Comparison of ENCODE assay signal across 8 cellular contexts in the genomic region with DNA sequence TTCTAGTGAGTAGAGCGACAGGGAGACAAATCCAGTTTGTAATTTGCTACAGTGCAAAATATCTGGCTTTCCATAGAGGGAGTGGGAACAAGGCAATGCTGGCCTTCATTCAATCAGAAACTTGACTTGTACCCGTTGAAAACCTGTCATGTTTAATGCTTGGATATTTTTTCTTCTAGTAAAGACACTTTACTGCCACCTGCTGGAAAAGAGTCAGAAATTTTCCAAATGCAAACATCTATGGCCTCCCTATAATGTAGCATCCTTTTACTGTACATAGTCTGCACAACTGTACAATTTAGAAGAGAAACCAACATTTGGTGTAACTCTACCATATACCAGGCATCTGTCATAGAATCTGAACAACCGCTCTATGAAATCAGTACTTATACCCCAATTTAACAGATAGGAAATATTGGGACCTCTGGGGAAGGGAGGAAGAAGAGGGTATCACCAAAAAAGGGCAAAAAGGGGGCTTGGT. TPM values are rescaled to one million over a fixed set of nuclear protein-coding genes. Genes with fewer than 3 reads are reported as not detected.
DNase-seq lines count a peak whose midpoint lies in the region; ATAC-seq, FAIRE-seq and TF ChIP-seq lines count a peak whose summit lies in the region.

No MANE protein-coding gene starts in this region.

- peaks cover 8% of the 10 kb centered on the region for H3K4me1 Mint-ChIP-seq in Calu3 (ENCODE audit: low read depth, unreplicated experiment)
- H3K4me1 Mint-ChIP-seq in activated T-helper 1 cell treated with anti-CD3 and anti-CD28 coated beads, Interleukin-12 subunit alpha, Interleukin-12 subunit beta, Interleukin-2, Interleukin-4 antibody, amounts not matched to agents 30 ng/mL and 10 ng/mL and 1 ng/mL, durations not matched to agents 14 hours and 24 hours and 36 hours (ENCODE audit: low read depth) = peaks cover 33% of the 10 kb centered on the region
- H3K4me1 Mint-ChIP-seq in T-helper 2 cell treated with Interferon-gamma antibody and Interleukin-4, amounts not matched to agents 5 μg/mL and 100 μg/mL, for 36 hours (ENCODE audit: low read depth) = peaks cover 2% of the 10 kb centered on the region

- no peaks in the 10 kb centered on the region for H3K9me3 Mint-ChIP-seq in Calu3 (ENCODE audit: low read depth, unreplicated experiment)
- H3K9me3 Mint-ChIP-seq in activated T-helper 1 cell treated with anti-CD3 and anti-CD28 coated beads, Interleukin-12 subunit alpha, Interleukin-12 subunit beta, Interleukin-2, Interleukin-4 antibody, amounts not matched to agents 30 ng/mL and 10 ng/mL and 1 ng/mL, durations not matched to agents 14 hours and 24 hours and 36 hours = no peaks in the 10 kb centered on the region
- no peaks in the 10 kb centered on the region for H3K9me3 Mint-ChIP-seq in T-helper 2 cell treated with Interferon-gamma antibody and Interleukin-4, amounts not matched to agents 5 μg/mL and 100 μg/mL, for 36 hours

- H3K36me3 Mint-ChIP-seq in Calu3 (ENCODE audit: insufficient read depth, unreplicated experiment) = peaks cover 51% of the 10 kb centered on the region
- peaks cover 47% of the 10 kb centered on the region for H3K36me3 Mint-ChIP-seq in activated T-helper 1 cell treated with anti-CD3 and anti-CD28 coated beads, Interleukin-12 subunit alpha, Interleukin-12 subunit beta, Interleukin-2, Interleukin-4 antibody, amounts not matched to agents 30 ng/mL and 10 ng/mL and 1 ng/mL, durations not matched to agents 14 hours and 24 hours and 36 hours (ENCODE audit: low read depth)
- peaks cover 50% of the 10 kb centered on the region for H3K36me3 Mint-ChIP-seq in T-helper 2 cell treated with Interferon-gamma antibody and Interleukin-4, amounts not matched to agents 5 μg/mL and 100 μg/mL, for 36 hours (ENCODE audit: low read depth)

- FAIRE-seq in H54 (lab: Jason Lieb, UNC) = peak; percentile 64

- H3K27me3 Mint-ChIP-seq in Calu3 (ENCODE audit: unreplicated experiment) = no peaks in the 10 kb centered on the region
- H3K27me3 Mint-ChIP-seq in activated T-helper 1 cell treated with anti-CD3 and anti-CD28 coated beads, Interleukin-12 subunit alpha, Interleukin-12 subunit beta, Interleukin-2, Interleukin-4 antibody, amounts not matched to agents 30 ng/mL and 10 ng/mL and 1 ng/mL, durations not matched to agents 14 hours and 24 hours and 36 hours (ENCODE audit: insufficient read depth) = no peaks in the 10 kb centered on the region
- H3K27me3 Mint-ChIP-seq in T-helper 2 cell treated with Interferon-gamma antibody and Interleukin-4, amounts not matched to agents 5 μg/mL and 100 μg/mL, for 36 hours (ENCODE audit: low read depth) = no peaks in the 10 kb centered on the region

- H3K4me3 Mint-ChIP-seq in Calu3 (ENCODE audit: low read depth, unreplicated experiment) = no peak overlapping the region
- no peak overlapping the region for H3K4me3 Mint-ChIP-seq in activated T-helper 1 cell treated with anti-CD3 and anti-CD28 coated beads, Interleukin-12 subunit alpha, Interleukin-12 subunit beta, Interleukin-2, Interleukin-4 antibody, amounts not matched to agents 30 ng/mL and 10 ng/mL and 1 ng/mL, durations not matched to agents 14 hours and 24 hours and 36 hours
- no peak overlapping the region for H3K4me3 Mint-ChIP-seq in T-helper 2 cell treated with Interferon-gamma antibody and Interleukin-4, amounts not matched to agents 5 μg/mL and 100 μg/mL, for 36 hours

- intact Hi-C loops in Calu3 (cut with micrococcal nuclease; ENCODE audit: unreplicated experiment) = loop anchor here (1.0 kb wide), 1 partner anchor 125 kb away; no protein-coding TSS in a partner anchor
- intact Hi-C loops in activated T-helper 1 cell treated with anti-CD3 and anti-CD28 coated beads, Interleukin-12 subunit alpha, Interleukin-12 subunit beta, Interleukin-2, Interleukin-4 antibody, amounts not matched to agents 30 ng/mL and 10 ng/mL and 1 ng/mL, durations not matched to agents 14 hours and 24 hours and 36 hours (cut with micrococcal nuclease) = loop anchor here (1.0 kb wide), 5 partner anchors 17 to 125 kb away; partner anchors contain the start of genes CSNK2A1 and TBC1D20

- peak overlapping the region; percentile 35 for H3K27ac Mint-ChIP-seq in Calu3 (ENCODE audit: unreplicated experiment)
- H3K27ac Mint-ChIP-seq in activated T-helper 1 cell treated with anti-CD3 and anti-CD28 coated beads, Interleukin-12 subunit alpha, Interleukin-12 subunit beta, Interleukin-2, Interleukin-4 antibody, amounts not matched to agents 30 ng/mL and 10 ng/mL and 1 ng/mL, durations not matched to agents 14 hours and 24 hours and 36 hours = peak overlapping the region; percentile 69
- no peak overlapping the region for H3K27ac Mint-ChIP-seq in T-helper 2 cell treated with Interferon-gamma antibody and Interleukin-4, amounts not matched to agents 5 μg/mL and 100 μg/mL, for 36 hours

- TF ChIP-seq POLR2A in H54 (IDR thresholded peaks at IDR 0.05; ENCODE audit: low read depth, low read length) = no peak

- CTCF ChIA-PET in Calu3 (lab: Charles Lee) = no interaction called here

- TF ChIP-seq CTCF in Calu3 (IDR thresholded peaks at IDR 0.05; ENCODE audit: unreplicated experiment) = no peak

- DNase-seq in Calu3 (peak; percentile 23), H54 (ENCODE audit: insufficient read length, low spot score) (peak; percentile 23), NCI-H345 (lab: John Stamatoyannopoulos, UW) (peak; percentile 72), globus pallidus (ENCODE audit: low spot score) (peak; percentile 58), renal cortical epithelial cell (ENCODE audit: low read depth) (peak; percentile 70)
- DNase-seq in activated T-helper 1 cell treated with anti-CD3 and anti-CD28 coated beads, Interleukin-12 subunit alpha, Interleukin-12 subunit beta, Interleukin-2, Interleukin-4 antibody, amounts not matched to agents 30 ng/mL and 10 ng/mL and 1 ng/mL, durations not matched to agents 14 hours and 24 hours and 36 hours (ENCODE audit: low spot score) = peak; percentile 25
- no peak for DNase-seq in T-helper 2 cell treated with Interferon-gamma antibody and Interleukin-4, amounts not matched to agents 5 μg/mL and 100 μg/mL, for 36 hours (ENCODE audit: low spot score)

- ATAC-seq in GM21360 (IDR thresholded peaks at IDR 0.05; ENCODE audit: unreplicated experiment) = no peak

- no TSS peak for BruUV-seq in Calu3 (replicated peaks; lab: Mats Ljungman, UMichigan)

RNA-seq across cellular contexts. Expression of gene TBC1D20, which starts 16.7 kb away (rescaled TPM):
- total RNA-seq in Calu3 (2022) = 15.0 and 18.7 TPM in 2 replicates
- 37.5 and 41.4 TPM in 2 replicates for total RNA-seq in activated T-helper 1 cell treated with anti-CD3 and anti-CD28 coated beads, Interleukin-12 subunit alpha, Interleukin-12 subunit beta, Interleukin-2, Interleukin-4 antibody, amounts not matched to agents 30 ng/mL and 10 ng/mL and 1 ng/mL, durations not matched to agents 14 hours and 24 hours and 36 hours
- total RNA-seq in renal cortical epithelial cell = 34.2 and 36.9 TPM in 2 replicates
